8 cellular contexts compared by ENCODE assay signal in genomic region chr12:96907681-96908163, GRCh38. TPM values are rescaled to one million over a fixed set of nuclear protein-coding genes. Genes with fewer than 3 reads are reported as not detected.
DNase-seq lines count a peak whose midpoint lies in the region; ATAC-seq, FAIRE-seq and TF ChIP-seq lines count a peak whose summit lies in the region.

No MANE protein-coding gene starts in this region.

- DNase-seq in COLO668 (lab: John Stamatoyannopoulos, UW; ENCODE audit: unreplicated experiment) = peak; percentile 43
- DNase-seq in SK-N-DZ (ENCODE audit: low spot score) = peak; percentile 18
- DNase-seq in bronchial epithelial cell (ENCODE audit: low read depth) = peak; percentile 15
- DNase-seq in kidney tubule cell (ENCODE audit: low spot score) = peak; percentile 32
- no peak for DNase-seq in stimulated activated naive B cell treated with anti-CD40 and anti-IgM and Interleukin-4, amounts not matched to agents 10 μg/mL and 1 μg/mL and 100 μg/mL, for 72 hours
- no peak for DNase-seq in posterior vena cava (ENCODE audit: low spot score)

- no peaks in the 10 kb centered on the region for H3K27me3 ChIP-seq in bronchial epithelial cell (ENCODE audit: control insufficient read depth, insufficient read depth, low read length)

- H3K4me3 Mint-ChIP-seq in stimulated activated naive B cell treated with anti-CD40 and anti-IgM and Interleukin-4, amounts not matched to agents 10 μg/mL and 1 μg/mL and 100 μg/mL, for 72 hours = peak overlapping the region; percentile 91 to 93

- no peak for FAIRE-seq in bronchial epithelial cell (lab: Jason Lieb, UNC)

- peak overlapping the region; percentile 95 for H3K4me3 ChIP-seq in bronchial epithelial cell (ENCODE audit: low read depth, low read length)

- H3K27me3 Mint-ChIP-seq in stimulated activated naive B cell treated with anti-CD40 and anti-IgM and Interleukin-4, amounts not matched to agents 10 μg/mL and 1 μg/mL and 100 μg/mL, for 72 hours = no peaks in the 10 kb centered on the region

- no peak for TF ChIP-seq CTCF in bronchial epithelial cell (IDR thresholded peaks at IDR 0.05; ENCODE audit: insufficient read depth, low read length, severe bottlenecking)

- H3K36me3 Mint-ChIP-seq in stimulated activated naive B cell treated with anti-CD40 and anti-IgM and Interleukin-4, amounts not matched to agents 10 μg/mL and 1 μg/mL and 100 μg/mL, for 72 hours = peaks cover 3 to 9% of the 10 kb centered on the region in 2 donors

- H3K36me3 ChIP-seq in bronchial epithelial cell (ENCODE audit: control insufficient read depth, insufficient read depth, low read length) = no peaks in the 10 kb centered on the region

- intact Hi-C loops in posterior vena cava (cut with DNase I) = no loop called here

- H3K27ac Mint-ChIP-seq in stimulated activated naive B cell treated with anti-CD40 and anti-IgM and Interleukin-4, amounts not matched to agents 10 μg/mL and 1 μg/mL and 100 μg/mL, for 72 hours = peak overlapping the region; percentile 98

- H3K4me1 Mint-ChIP-seq in stimulated activated naive B cell treated with anti-CD40 and anti-IgM and Interleukin-4, amounts not matched to agents 10 μg/mL and 1 μg/mL and 100 μg/mL, for 72 hours = peaks cover 21 to 41% of the 10 kb centered on the region in 2 donors

- ATAC-seq in GM19035 (IDR thresholded peaks at IDR 0.05; ENCODE audit: unreplicated experiment) (peak; percentile 33), HG03196 (IDR thresholded peaks at IDR 0.05; ENCODE audit: unreplicated experiment) (peak; percentile 20)
- peak; percentile 40 to 41 for ATAC-seq in stimulated activated naive B cell treated with anti-CD40 and anti-IgM and Interleukin-4, amounts not matched to agents 10 μg/mL and 1 μg/mL and 100 μg/mL, for 72 hours (replicated peaks)

- no peaks in the 10 kb centered on the region for H3K9me3 Mint-ChIP-seq in stimulated activated naive B cell treated with anti-CD40 and anti-IgM and Interleukin-4, amounts not matched to agents 10 μg/mL and 1 μg/mL and 100 μg/mL, for 72 hours

RNA-seq across cellular contexts. Expression of gene NEDD1, which starts 0.7 kb away (rescaled TPM):
- 33.5 and 34.7 TPM in 2 replicates for polyA plus RNA-seq in SK-N-DZ (2014; cell fraction: cytosol; rRNA removed)
- 20.8 and 27.6 TPM in 2 replicates for polyA plus RNA-seq in SK-N-DZ (2014; cell fraction: nucleus; rRNA removed)
- 30.9 and 35.3 TPM in 2 replicates for total RNA-seq in bronchial epithelial cell
- total RNA-seq in posterior vena cava = 10 to 100 TPM; 11.8 to 16.7 TPM

Comparison
In these comparisons a context has a peak if more than half of its experiments do, and no peak if none do; other contexts are left out.
1. DNase-seq: peak in COLO668 (single experiment), SK-N-DZ (single experiment), bronchial epithelial cell (single experiment) and kidney tubule cell (single experiment); none in stimulated activated naive B cell treated with anti-CD40 and anti-IgM and Interleukin-4, amounts not matched to agents 10 μg/mL and 1 μg/mL and 100 μg/mL, for 72 hours (single experiment) and posterior vena cava (single experiment).
2. Peak in every context shown above with its lines, with median percentiles within 50 percentile points of each other: ATAC-seq.